In genomic region chr17:75271955-75272847, GRCh38 we compare ENCODE assay signal across 7 cellular contexts. TPM values are rescaled to one million over a fixed set of nuclear protein-coding genes. Genes with fewer than 3 reads are reported as not detected.
A peak's percentile ranks its signal among the peaks of the same experiment; 100 is the strongest.
DNase-seq lines count a peak whose midpoint lies in the region; ATAC-seq, FAIRE-seq and TF ChIP-seq lines count a peak whose summit lies in the region.
"Had no signal": no experiment of that assay in that cellular context is flagged by ENCODE, and none has a peak within 500 bp of the region (broad histone marks: within the 10 kb centered on the region; RNA-seq: fewer than 3 reads in every experiment).

No MANE protein-coding gene starts in this region.

- peak overlapping the region in 1 of 3 experiments; percentile 30 for H3K27ac Mint-ChIP-seq in nephron

- H3K27me3 ChIP-seq in SK-N-SH (ENCODE audit: insufficient read depth) (no peaks in the 10 kb centered on the region), K562 (ENCODE audit: control insufficient read depth in 2 of 2, insufficient read depth in 2 of 2, low read length in 2 of 2) (no peaks in the 10 kb centered on the region)

- H3K4me2 ChIP-seq in SK-N-SH (peak overlapping the region; percentile 100), K562 (ENCODE audit: insufficient read depth, low read length) (peak overlapping the region; percentile 89)

- peaks cover under 1% of the 10 kb centered on the region for H3K36me3 Mint-ChIP-seq in nephron (ENCODE audit: low read depth)

- TF ChIP-seq RAD21 in SK-N-SH (IDR thresholded peaks at IDR 0.05; ENCODE audit: low read length): no peak
- no peak for TF ChIP-seq RAD21 in K562 (CRISPR knock-in tag; conservative IDR thresholded peaks at IDR 0.05 in 1 of 2, IDR thresholded peaks at IDR 0.05 in 1 of 2)

- in situ Hi-C loops in K562 (cut with MboI): no loop called here

- peak overlapping the region; percentile 93; the same call in 1 of the 2 replicates for H2AFZ ChIP-seq in SK-N-SH (ENCODE audit: low read depth)
- H2AFZ ChIP-seq in K562 (ENCODE audit: low read depth, low read length): peak overlapping the region; percentile 90

- H3K27ac ChIP-seq in SK-N-SH (ENCODE audit: low read depth in 2 of 2, low read length in 1 of 2) (peak overlapping the region; percentile 5 to 97; a peak in 3 of 4 replicates), K562 (ENCODE audit: extremely low read depth, low read depth, low read length) (peak overlapping the region; percentile 93; the same call in 2 of the 3 replicates)

- H3K9me3 ChIP-seq in SK-N-SH (no peaks in the 10 kb centered on the region), K562 (replicated peaks; ENCODE audit: control insufficient read depth, insufficient read depth, low read depth, low read length) (no peaks in the 10 kb centered on the region)

- DNase-seq in SK-N-SH (peak; percentile 78), K562 (ENCODE audit: extremely low read depth in 1 of 4, low spot score in 3 of 4) (peak in 2 of 4 experiments; percentile 16 to 23), RKO (ENCODE audit: low spot score) (no peak), SKM-1 (lab: John Stamatoyannopoulos, UW; ENCODE audit: unreplicated experiment) (no peak)

- H3K4me3 ChIP-seq in SK-N-SH (ENCODE audit: low read depth in 2 of 2, low read length in 1 of 2) (peak overlapping the region; percentile 74 to 79), K562 (peak overlapping the region; percentile 97)

- peaks cover 23% of the 10 kb centered on the region for H3K4me1 Mint-ChIP-seq in nephron

- peaks cover 0 to 2% of the 10 kb centered on the region in 2 experiments for H3K36me3 ChIP-seq in SK-N-SH (replicated peaks in 1 of 2; ENCODE audit: control insufficient read depth in 1 of 2, insufficient read depth in 2 of 2, low read length in 1 of 2)
- peaks cover 40% of the 10 kb centered on the region; the same call in 2 of the 3 replicates for H3K36me3 ChIP-seq in K562 (ENCODE audit: control insufficient read depth, insufficient read depth, low read length)

- no peaks in the 10 kb centered on the region for H3K9me1 ChIP-seq in K562 (ENCODE audit: control insufficient read depth, insufficient read depth, low read length)

- ATAC-seq in SK-N-SH treated with all-trans-retinoic acid at 6 μM for 48 hours (no peak), K562 (no peak; the same call in 2 of the 3 replicates)

- H3K9me2 ChIP-seq in SK-N-SH: no peaks in the 10 kb centered on the region

- H3K79me2 ChIP-seq in SK-N-SH (ENCODE audit: insufficient read depth): peaks cover 9% of the 10 kb centered on the region
- peaks cover 35% of the 10 kb centered on the region for H3K79me2 ChIP-seq in K562 (ENCODE audit: control insufficient read depth, insufficient read depth, low read length)

- no TSS peak for BruUV-seq in K562 (replicated peaks; lab: Mats Ljungman, UMichigan)

- no peak for TF ChIP-seq EP300 in SK-N-SH (IDR thresholded peaks at IDR 0.05; ENCODE audit: borderline replicate concordance in 1 of 2, low read depth in 1 of 2, low read length in 1 of 2)
- no peak for TF ChIP-seq EP300 in K562 (IDR thresholded peaks at IDR 0.05; ENCODE audit: low read length)

- peaks cover 7% of the 10 kb centered on the region for H3K27me3 Mint-ChIP-seq in nephron (ENCODE audit: low read depth)

- H3K9ac ChIP-seq in SK-N-SH (peak overlapping the region; percentile 83), K562 (ENCODE audit: insufficient read depth in 1 of 2, low read depth in 2 of 2, low read length in 2 of 2) (peak overlapping the region; percentile 95)

- H4K20me1 ChIP-seq in SK-N-SH (ENCODE audit: insufficient read depth) (no peaks in the 10 kb centered on the region), K562 (replicated peaks; ENCODE audit: control insufficient read depth, insufficient read depth, low read length) (no peaks in the 10 kb centered on the region)

- POLR2A ChIA-PET in SK-N-SH (lab: Yijun Ruan, JAX): interaction anchor here (0.7 to 5.3 kb wide), 10 partner anchors 10 to 140 kb away, joined by 3 to 67 read pairs (median 7); partner anchors contain the start of genes GGA3, GRB2, MRPS7 and SLC25A19
- POLR2A ChIA-PET in K562 (lab: Yijun Ruan, JAX): interaction anchor here (0.8 to 6.8 kb wide), 6 partner anchors 10 to 221 kb away, joined by 3 to 43 read pairs (median 20); partner anchors contain the start of genes GGA3, MRPS7 and SLC25A19

- H3K4me3 Mint-ChIP-seq in nephron: peak overlapping the region; percentile 73 to 84 (median 79)

- intact Hi-C loops in K562 (cut with micrococcal nuclease): loop anchor here (2.0 kb wide), 1 partner anchor 17 kb away; the partner anchor contains the start of gene SLC25A19

- no peak for FAIRE-seq in K562 (lab: Jason Lieb, UNC)
- FAIRE-seq: G401.6 had no signal

- peaks cover 6% of the 10 kb centered on the region for H3F3A ChIP-seq in SK-N-SH (replicated peaks; ENCODE audit: insufficient read depth)

- 61% methylated on average over 23 of the region's 24 CpGs for WGBS in SK-N-SH (ENCODE audit: low lambda C conversion rate)
- WGBS in K562 (ENCODE audit: insufficient coverage, low coverage, missing lambda C conversion rate): 42% methylated on average over 24 of the region's 24 CpGs

- peak; percentile 69 for TF ChIP-seq POLR2A in K562 (conservative IDR thresholded peaks at IDR 0.05)

- H3K9me3 Mint-ChIP-seq in nephron: no peaks in the 10 kb centered on the region

- CTCF ChIA-PET in SK-N-SH (lab: Yijun Ruan, JAX): interaction anchor here (1.0 to 6.8 kb wide), 38 partner anchors 11 to 408 kb away, joined by 3 to 102 read pairs (median 4); partner anchors contain the start of genes ATP5PD, GGA3, GRB2 and KCTD2
- CTCF ChIA-PET in K562 (lab: Yijun Ruan, JAX; ENCODE audit: low intra/inter-chr PET ratio): interaction anchor here (2.5 kb wide), 1 partner anchor 32 kb away, joined by 13 read pairs; no protein-coding TSS in a partner anchor

- peaks cover 24 to 44% of the 10 kb centered on the region in 2 experiments; a peak in 3 of 4 replicates for H3K4me1 ChIP-seq in SK-N-SH (ENCODE audit: control insufficient read depth in 1 of 2, insufficient read depth in 2 of 2, low read depth in 1 of 2, low read length in 1 of 2)
- H3K4me1 ChIP-seq in K562 (replicated peaks in 1 of 2; ENCODE audit: control insufficient read depth in 2 of 2, insufficient read depth in 2 of 2, low read length in 2 of 2): peaks cover 25 to 52% of the 10 kb centered on the region in 2 experiments; a peak in 4 of 5 replicates

- no peak for TF ChIP-seq CTCF in SK-N-SH (IDR thresholded peaks at IDR 0.05)
- no peak for TF ChIP-seq CTCF in K562 (IDR thresholded peaks at IDR 0.05 in 2 of 3, conservative IDR thresholded peaks at IDR 0.05 in 1 of 3; ENCODE audit: insufficient read depth in 2 of 3, low read depth in 1 of 3, low read length in 3 of 3)
- no peak for TF ChIP-seq CTCF in nephron (IDR thresholded peaks at IDR 0.05; ENCODE audit: unreplicated experiment in 3 of 3)

RNA-seq across cellular contexts. Expression of gene MIF4GD, which starts 1.2 kb away (rescaled TPM):
- polyA plus RNA-seq in SK-N-SH (2012; rRNA removed) (65.4 and 70.0 TPM in 2 replicates), K562 (2011; rRNA removed) (50.8 and 53.9 TPM in 2 replicates), K562 (2014; fragmentation: Illumina TruSeq; extraction: Trizol) (25.5 and 28.1 TPM in 2 replicates), K562 (2014; fragmentation: Nextera tagmentation; extraction: Ambion mirVana) (10 to 100 TPM; 46.7 to 63.8 TPM), K562 (2014; rRNA removed) (30.6 and 36.0 TPM in 2 replicates)
- 43.0 and 58.4 TPM in 2 replicates for polyA plus RNA-seq in SK-N-SH (2012; cell fraction: cytosol; rRNA removed)
- polyA plus RNA-seq in SK-N-SH (2012; cell fraction: nucleus; rRNA removed): 41.0 and 49.6 TPM in 2 replicates
- total RNA-seq in K562 (2011; cell fraction: chromatin; rRNA removed; ENCODE audit: low replicate concordance): 28.8 and 42.4 TPM in 2 replicates
- total RNA-seq in K562 (2011; cell fraction: nucleolus; rRNA removed): 36.0 and 43.4 TPM in 2 replicates
- 32.6 and 37.5 TPM in 2 replicates for total RNA-seq in K562 (2011; cell fraction: nucleoplasm; rRNA removed)
- total RNA-seq in K562 (2014; rRNA removed) (22.4 and 25.2 TPM in 2 replicates), K562 (2014; rRNA removed; fragmentation: Illumina TruSeq; extraction: Trizol) (11.8 and 12.3 TPM in 2 replicates), K562 (2015; rRNA removed; fragmentation: Illumina TruSeq; extraction: Trizol) (13.2 and 14.0 TPM in 2 replicates), K562 (2021) (23.0 and 27.1 TPM in 2 replicates)
- 71.3 and 91.1 TPM in 2 replicates for polyA plus RNA-seq in K562 (2011; cell fraction: cytosol; rRNA removed)
- 56.0 and 67.5 TPM in 2 replicates for polyA plus RNA-seq in K562 (2011; cell fraction: nucleus; rRNA removed)
- polyA plus RNA-seq in K562 (2012): 28.0 and 61.3 TPM in 2 replicates
- 25.6 TPM in 2 replicates for polyA minus RNA-seq in K562 (2011; rRNA and poly(A)+ RNA removed)
- polyA minus RNA-seq in K562 (2011; cell fraction: cytosol; rRNA and poly(A)+ RNA removed): 13.5 and 16.8 TPM in 2 replicates
- 8.3 and 15.0 TPM in 2 replicates for polyA minus RNA-seq in K562 (2011; cell fraction: nucleus; rRNA and poly(A)+ RNA removed)

RNA-seq across cellular contexts. Expression of gene MRPS7, which starts 10.5 kb away (rescaled TPM):
- polyA plus RNA-seq in SK-N-SH (2012; rRNA removed) (82.8 and 90.4 TPM in 2 replicates), K562 (2011; rRNA removed) (90.8 and 115 TPM in 2 replicates), K562 (2014; fragmentation: Illumina TruSeq; extraction: Trizol) (140 and 153 TPM in 2 replicates), K562 (2014; fragmentation: Nextera tagmentation; extraction: Ambion mirVana) (100 to 1,000 TPM; 236 to 244 TPM), K562 (2014; rRNA removed) (107 and 126 TPM in 2 replicates)
- 77.5 and 82.2 TPM in 2 replicates for polyA plus RNA-seq in SK-N-SH (2012; cell fraction: cytosol; rRNA removed)
- 74.4 and 85.5 TPM in 2 replicates for polyA plus RNA-seq in SK-N-SH (2012; cell fraction: nucleus; rRNA removed)
- 58.3 and 91.9 TPM in 2 replicates for total RNA-seq in K562 (2011; cell fraction: chromatin; rRNA removed; ENCODE audit: low replicate concordance)
- total RNA-seq in K562 (2011; cell fraction: nucleolus; rRNA removed): 73.0 and 88.6 TPM in 2 replicates
- 64.5 and 67.2 TPM in 2 replicates for total RNA-seq in K562 (2011; cell fraction: nucleoplasm; rRNA removed)
- total RNA-seq in K562 (2014; rRNA removed) (115 and 137 TPM in 2 replicates), K562 (2014; rRNA removed; fragmentation: Illumina TruSeq; extraction: Trizol) (128 and 142 TPM in 2 replicates), K562 (2015; rRNA removed; fragmentation: Illumina TruSeq; extraction: Trizol) (124 and 132 TPM in 2 replicates), K562 (2021) (117 and 120 TPM in 2 replicates)
- polyA plus RNA-seq in K562 (2011; cell fraction: cytosol; rRNA removed): 83.0 and 98.9 TPM in 2 replicates
- polyA plus RNA-seq in K562 (2011; cell fraction: nucleus; rRNA removed): 73.0 and 76.0 TPM in 2 replicates
- 60.3 and 98.2 TPM in 2 replicates for polyA plus RNA-seq in K562 (2012)
- polyA minus RNA-seq in K562 (2011; rRNA and poly(A)+ RNA removed): 75.2 and 86.1 TPM in 2 replicates
- polyA minus RNA-seq in K562 (2011; cell fraction: cytosol; rRNA and poly(A)+ RNA removed): 34.9 and 44.7 TPM in 2 replicates
- polyA minus RNA-seq in K562 (2011; cell fraction: nucleus; rRNA and poly(A)+ RNA removed): 34.5 and 47.3 TPM in 2 replicates

RNA-seq across cellular contexts. Expression of gene GGA3, which starts 10.8 kb away (rescaled TPM):
- 42.5 and 43.7 TPM in 2 replicates for polyA plus RNA-seq in SK-N-SH (2012; rRNA removed)
- polyA plus RNA-seq in SK-N-SH (2012; cell fraction: cytosol; rRNA removed): 13.3 and 21.1 TPM in 2 replicates
- polyA plus RNA-seq in SK-N-SH (2012; cell fraction: nucleus; rRNA removed): 183 and 203 TPM in 2 replicates
- 229 and 410 TPM in 2 replicates for total RNA-seq in K562 (2011; cell fraction: chromatin; rRNA removed; ENCODE audit: low replicate concordance)
- 168 and 211 TPM in 2 replicates for total RNA-seq in K562 (2011; cell fraction: nucleolus; rRNA removed)
- 138 and 145 TPM in 2 replicates for total RNA-seq in K562 (2011; cell fraction: nucleoplasm; rRNA removed)
- 16.3 and 27.7 TPM in 2 replicates for total RNA-seq in K562 (2014; rRNA removed)
- total RNA-seq in K562 (2014; rRNA removed; fragmentation: Illumina TruSeq; extraction: Trizol): 25.4 and 26.5 TPM in 2 replicates
- 21.3 and 23.7 TPM in 2 replicates for total RNA-seq in K562 (2015; rRNA removed; fragmentation: Illumina TruSeq; extraction: Trizol)
- total RNA-seq in K562 (2021): 60.9 and 64.9 TPM in 2 replicates
- polyA plus RNA-seq in K562 (2011; rRNA removed): 40.9 and 74.6 TPM in 2 replicates
- polyA plus RNA-seq in K562 (2011; cell fraction: cytosol; rRNA removed): 24.6 and 25.5 TPM in 2 replicates
- 329 and 442 TPM in 2 replicates for polyA plus RNA-seq in K562 (2011; cell fraction: nucleus; rRNA removed)
- polyA plus RNA-seq in K562 (2012): 65.7 and 79.7 TPM in 2 replicates
- 51.7 and 54.2 TPM in 2 replicates for polyA plus RNA-seq in K562 (2014; fragmentation: Illumina TruSeq; extraction: Trizol)
- 1 to 10 TPM; 5.7 to 6.3 TPM for polyA plus RNA-seq in K562 (2014; fragmentation: Nextera tagmentation; extraction: Ambion mirVana)
- polyA plus RNA-seq in K562 (2014; rRNA removed): 41.2 and 45.9 TPM in 2 replicates
- polyA minus RNA-seq in K562 (2011; rRNA and poly(A)+ RNA removed): 76.1 and 105 TPM in 2 replicates
- 29.3 and 34.2 TPM in 2 replicates for polyA minus RNA-seq in K562 (2011; cell fraction: cytosol; rRNA and poly(A)+ RNA removed)
- polyA minus RNA-seq in K562 (2011; cell fraction: nucleus; rRNA and poly(A)+ RNA removed): 52.4 and 72.0 TPM in 2 replicates

RNA-seq across cellular contexts. Expression of gene SLC25A19, which starts 17.0 kb away (rescaled TPM):
- polyA plus RNA-seq in SK-N-SH (2012; rRNA removed): 11.7 and 13.2 TPM in 2 replicates
- polyA plus RNA-seq in SK-N-SH (2012; cell fraction: cytosol; rRNA removed): 7.0 and 10.2 TPM in 2 replicates
- 14.6 and 19.1 TPM in 2 replicates for polyA plus RNA-seq in SK-N-SH (2012; cell fraction: nucleus; rRNA removed)
- total RNA-seq in K562 (2011; cell fraction: chromatin; rRNA removed; ENCODE audit: low replicate concordance): 80.8 and 110 TPM in 2 replicates
- 83.7 and 96.9 TPM in 2 replicates for total RNA-seq in K562 (2011; cell fraction: nucleolus; rRNA removed)
- 75.9 and 93.0 TPM in 2 replicates for total RNA-seq in K562 (2011; cell fraction: nucleoplasm; rRNA removed)
- 56.1 and 71.6 TPM in 2 replicates for total RNA-seq in K562 (2014; rRNA removed)
- total RNA-seq in K562 (2014; rRNA removed; fragmentation: Illumina TruSeq; extraction: Trizol): 35.9 and 45.2 TPM in 2 replicates
- total RNA-seq in K562 (2015; rRNA removed; fragmentation: Illumina TruSeq; extraction: Trizol): 49.0 and 49.3 TPM in 2 replicates
- 73.4 and 76.6 TPM in 2 replicates for total RNA-seq in K562 (2021)
- polyA plus RNA-seq in K562 (2011; rRNA removed): 51.7 and 55.3 TPM in 2 replicates
- 70.2 and 111 TPM in 2 replicates for polyA plus RNA-seq in K562 (2011; cell fraction: cytosol; rRNA removed)
- polyA plus RNA-seq in K562 (2011; cell fraction: nucleus; rRNA removed): 50.7 and 83.5 TPM in 2 replicates
- 26.6 and 58.9 TPM in 2 replicates for polyA plus RNA-seq in K562 (2012)
- polyA plus RNA-seq in K562 (2014; fragmentation: Illumina TruSeq; extraction: Trizol): 57.1 and 60.9 TPM in 2 replicates
- polyA plus RNA-seq in K562 (2014; fragmentation: Nextera tagmentation; extraction: Ambion mirVana): 10 to 100 TPM; 33.4 to 49.3 TPM
- 73.1 and 83.5 TPM in 2 replicates for polyA plus RNA-seq in K562 (2014; rRNA removed)
- polyA minus RNA-seq in K562 (2011; rRNA and poly(A)+ RNA removed): 29.7 and 31.1 TPM in 2 replicates
- polyA minus RNA-seq in K562 (2011; cell fraction: cytosol; rRNA and poly(A)+ RNA removed): 18.5 and 33.6 TPM in 2 replicates
- 32.9 and 44.3 TPM in 2 replicates for polyA minus RNA-seq in K562 (2011; cell fraction: nucleus; rRNA and poly(A)+ RNA removed)

Comparison
In these comparisons a context has a peak if more than half of its experiments do, and no peak if none do; other contexts are left out.
1. Of the 27 proteins assayed by ChIP-seq in both K562 and SK-N-SH: peak only in K562: POLR2AphosphoS5 and USF1; only in SK-N-SH: none; in both: none; in neither: 25.